9 cellular contexts compared by ENCODE assay signal in genomic region chr1:204418174-204419063, GRCh38. TPM values are rescaled to one million over a fixed set of nuclear protein-coding genes. Genes with fewer than 3 reads are reported as not detected.
DNase-seq lines count a peak whose midpoint lies in the region; ATAC-seq, FAIRE-seq and TF ChIP-seq lines count a peak whose summit lies in the region.
"Had no signal": no experiment of that assay in that cellular context is flagged by ENCODE, and none has a peak within 500 bp of the region (broad histone marks: within the 10 kb centered on the region; RNA-seq: fewer than 3 reads in every experiment).

No MANE protein-coding gene starts in this region.

- TF ChIP-seq CTCF in fibroblast of mammary gland (conservative IDR thresholded peaks at IDR 0.05; ENCODE audit: control insufficient read depth, insufficient read depth, low read depth, low read length) = no peak

- H3K4me3 ChIP-seq in fibroblast of mammary gland (ENCODE audit: control insufficient read depth, low read depth, low read length) = no peak overlapping the region

- ATAC-seq in GM19395 (IDR thresholded peaks at IDR 0.05; ENCODE audit: unreplicated experiment) (peak; percentile 66), HG02852 (IDR thresholded peaks at IDR 0.05; ENCODE audit: unreplicated experiment) (no peak)
- peak; percentile 56 for ATAC-seq in stimulated activated effector memory CD8-positive, alpha-beta T cell treated with anti-CD3 and anti-CD28 coated beads, Interleukin-12 subunit alpha, Interleukin-12 subunit beta, amount 100 ng/mL, for 72 hours

- DNase-seq in OCI-M1 (lab: John Stamatoyannopoulos, UW) (peak; percentile 69), fibroblast of mammary gland (ENCODE audit: low read depth) (peak; percentile 68), HTR-8/SVneo (ENCODE audit: insufficient read length, low spot score) (no peak), posterior vena cava (ENCODE audit: low spot score) (no peak), Kasumi-1 (lab: John Stamatoyannopoulos, UW) (no peak)
- no peak for DNase-seq in stimulated activated effector memory CD8-positive, alpha-beta T cell treated with anti-CD3 and anti-CD28 coated beads, Interleukin-12 subunit alpha, Interleukin-12 subunit beta, amount 100 ng/mL, for 72 hours (ENCODE audit: low spot score in 2 of 2)
- DNase-seq: stimulated activated naive CD4-positive, alpha-beta T cell had no signal

- H3K27ac Mint-ChIP-seq in stimulated activated effector memory CD8-positive, alpha-beta T cell treated with anti-CD3 and anti-CD28 coated beads, Interleukin-12 subunit alpha, Interleukin-12 subunit beta, amount 100 ng/mL, for 72 hours = peak overlapping the region; percentile 80

- H3K4me3 Mint-ChIP-seq in stimulated activated effector memory CD8-positive, alpha-beta T cell treated with anti-CD3 and anti-CD28 coated beads, Interleukin-12 subunit alpha, Interleukin-12 subunit beta, amount 100 ng/mL, for 72 hours = peak overlapping the region; percentile 43

- no peak for FAIRE-seq in HTR-8/SVneo (lab: Jason Lieb, UNC)

- peaks cover 40% of the 10 kb centered on the region for H3K4me1 Mint-ChIP-seq in stimulated activated effector memory CD8-positive, alpha-beta T cell treated with anti-CD3 and anti-CD28 coated beads, Interleukin-12 subunit alpha, Interleukin-12 subunit beta, amount 100 ng/mL, for 72 hours

- H3K36me3 Mint-ChIP-seq in stimulated activated effector memory CD8-positive, alpha-beta T cell treated with anti-CD3 and anti-CD28 coated beads, Interleukin-12 subunit alpha, Interleukin-12 subunit beta, amount 100 ng/mL, for 72 hours = peaks cover 35% of the 10 kb centered on the region

- no peaks in the 10 kb centered on the region for H3K9me3 Mint-ChIP-seq in stimulated activated effector memory CD8-positive, alpha-beta T cell treated with anti-CD3 and anti-CD28 coated beads, Interleukin-12 subunit alpha, Interleukin-12 subunit beta, amount 100 ng/mL, for 72 hours

- intact Hi-C loops in posterior vena cava (cut with DNase I) = no loop called here

RNA-seq across cellular contexts. Expression of gene PPP1R15B, which starts 6.8 kb away (rescaled TPM):
- total RNA-seq in posterior vena cava = 10 to 100 TPM; 33.2 to 45.7 TPM

RNA-seq across cellular contexts. Expression of gene PLEKHA6, which starts 58.7 kb away (rescaled TPM):
- total RNA-seq in posterior vena cava = 10 to 100 TPM; 13.3 to 23.5 TPM

Comparison
In these comparisons a context has a peak if more than half of its experiments do, and no peak if none do; other contexts are left out.
1. DNase-seq: peak in OCI-M1 (single experiment) and fibroblast of mammary gland (single experiment); none in stimulated activated effector memory CD8-positive, alpha-beta T cell treated with anti-CD3 and anti-CD28 coated beads, Interleukin-12 subunit alpha, Interleukin-12 subunit beta, amount 100 ng/mL, for 72 hours (0 of 2), HTR-8/SVneo (single experiment), posterior vena cava (single experiment) and Kasumi-1 (0 of 2).